38 cellular contexts compared by ENCODE assay signal in genomic region chr15:27627623-27628022, GRCh38.
"Had no signal": no experiment of that assay in that cellular context is flagged by ENCODE, and none has a peak within 500 bp of the region (broad histone marks: within the 10 kb centered on the region; RNA-seq: fewer than 3 reads in every experiment).

No MANE protein-coding gene starts in this region.

- H3K27me3 Mint-ChIP-seq: activated CD4-positive, alpha-beta memory T cell treated with anti-CD3 and anti-CD28 coated beads, Interleukin-2, amount 10 ng/mL, durations not matched to agents 7 days and 5 days; activated CD4-positive, alpha-beta T cell treated with anti-CD3 and anti-CD28 coated beads for 36 hours; activated CD4-positive, alpha-beta T cell treated with anti-CD3 and anti-CD28 coated beads, Interleukin-2, amount 10 ng/mL, durations not matched to agents 7 days and 5 days; activated CD8-positive, alpha-beta memory T cell treated with anti-CD3 and anti-CD28 coated beads, Interleukin-2, amount 10 ng/mL, durations not matched to agents 7 days and 5 days; activated naive CD4-positive, alpha-beta T cell treated with anti-CD3 and anti-CD28 coated beads, Interleukin-2, amount 10 ng/mL, durations not matched to agents 7 days and 5 days; activated naive CD4-positive, alpha-beta T cell treated with anti-CD3 and anti-CD28 coated beads, Interleukin-2, amount 50 U/mL, for 24 hours; activated naive CD8-positive, alpha-beta T cell; activated naive CD8-positive, alpha-beta T cell treated with anti-CD3 and anti-CD28 coated beads, Interleukin-2, amount 10 ng/mL, durations not matched to agents 7 days and 5 days; activated naive CD8-positive, alpha-beta T cell treated with anti-CD3 and anti-CD28 coated beads, Interleukin-2, amount 50 U/mL, for 24 hours; activated T-cell treated with anti-CD3 and anti-CD28 coated beads, Interleukin-2, amount 50 U/mL, for 24 hours; brain; central memory CD8-positive, alpha-beta T cell had no signal

- H3K27ac ChIP-seq: ascending aorta, cardiac muscle cell, colonic mucosa, VCaP had no signal

- H3K36me3 ChIP-seq: ascending aorta, cardiac muscle cell, colonic mucosa had no signal

- ATAC-seq: activated CD4-positive, alpha-beta T cell treated with anti-CD3 and anti-CD28 coated beads for 36 hours; activated CD4-positive, CD25-positive, alpha-beta regulatory T cell treated with anti-CD3 and anti-CD28 coated beads, Interleukin-2, amount 50 U/mL, for 24 hours; activated CD8-positive, alpha-beta memory T cell treated with anti-CD3 and anti-CD28 coated beads, Interleukin-2, amount 10 ng/mL, durations not matched to agents 7 days and 5 days; activated CD8-positive, alpha-beta T cell treated with anti-CD3 and anti-CD28 coated beads, Interleukin-2, amount 10 ng/mL, durations not matched to agents 7 days and 5 days; activated naive CD8-positive, alpha-beta T cell treated with anti-CD3 and anti-CD28 coated beads, Interleukin-2, amount 50 U/mL, for 24 hours had no signal

- H3K4me3 Mint-ChIP-seq: activated CD4-positive, alpha-beta memory T cell treated with anti-CD3 and anti-CD28 coated beads, Interleukin-2, amount 10 ng/mL, durations not matched to agents 7 days and 5 days; activated CD4-positive, alpha-beta T cell treated with anti-CD3 and anti-CD28 coated beads for 36 hours; activated CD4-positive, alpha-beta T cell treated with anti-CD3 and anti-CD28 coated beads, Interleukin-2, amount 10 ng/mL, durations not matched to agents 7 days and 5 days; activated CD8-positive, alpha-beta memory T cell treated with anti-CD3 and anti-CD28 coated beads, Interleukin-2, amount 10 ng/mL, durations not matched to agents 7 days and 5 days; activated CD8-positive, alpha-beta T cell treated with anti-CD3 and anti-CD28 coated beads, Interleukin-2, amount 10 ng/mL, durations not matched to agents 7 days and 5 days; activated naive CD4-positive, alpha-beta T cell treated with anti-CD3 and anti-CD28 coated beads, Interleukin-2, amount 10 ng/mL, durations not matched to agents 7 days and 5 days; activated naive CD4-positive, alpha-beta T cell treated with anti-CD3 and anti-CD28 coated beads, Interleukin-2, amount 50 U/mL, for 24 hours; activated naive CD8-positive, alpha-beta T cell; activated naive CD8-positive, alpha-beta T cell treated with anti-CD3 and anti-CD28 coated beads, Interleukin-2, amount 10 ng/mL, durations not matched to agents 7 days and 5 days; activated naive CD8-positive, alpha-beta T cell treated with anti-CD3 and anti-CD28 coated beads, Interleukin-2, amount 50 U/mL, for 24 hours; activated T-cell treated with anti-CD3 and anti-CD28 coated beads, Interleukin-2, amount 50 U/mL, for 24 hours; brain; central memory CD8-positive, alpha-beta T cell; T-helper 2 cell treated with Interferon-gamma antibody and Interleukin-4, amounts not matched to agents 5 μg/mL and 100 μg/mL, for 36 hours had no signal

- H3K4me3 ChIP-seq: ascending aorta, cardiac muscle cell, colonic mucosa had no signal

- H3K4me1 Mint-ChIP-seq: activated CD4-positive, alpha-beta memory T cell treated with anti-CD3 and anti-CD28 coated beads, Interleukin-2, amount 10 ng/mL, durations not matched to agents 7 days and 5 days; activated CD4-positive, alpha-beta T cell treated with anti-CD3 and anti-CD28 coated beads for 36 hours; activated CD4-positive, alpha-beta T cell treated with anti-CD3 and anti-CD28 coated beads, Interleukin-2, amount 10 ng/mL, durations not matched to agents 7 days and 5 days; activated CD8-positive, alpha-beta memory T cell treated with anti-CD3 and anti-CD28 coated beads, Interleukin-2, amount 10 ng/mL, durations not matched to agents 7 days and 5 days; activated naive CD4-positive, alpha-beta T cell treated with anti-CD3 and anti-CD28 coated beads, Interleukin-2, amount 10 ng/mL, durations not matched to agents 7 days and 5 days; activated naive CD4-positive, alpha-beta T cell treated with anti-CD3 and anti-CD28 coated beads, Interleukin-2, amount 50 U/mL, for 24 hours; activated naive CD8-positive, alpha-beta T cell treated with anti-CD3 and anti-CD28 coated beads, Interleukin-2, amount 10 ng/mL, durations not matched to agents 7 days and 5 days; activated naive CD8-positive, alpha-beta T cell treated with anti-CD3 and anti-CD28 coated beads, Interleukin-2, amount 50 U/mL, for 24 hours; central memory CD8-positive, alpha-beta T cell had no signal

- H3K36me3 Mint-ChIP-seq: activated CD8-positive, alpha-beta memory T cell treated with anti-CD3 and anti-CD28 coated beads, Interleukin-2, amount 10 ng/mL, durations not matched to agents 7 days and 5 days; activated naive CD4-positive, alpha-beta T cell treated with anti-CD3 and anti-CD28 coated beads, Interleukin-2, amount 10 ng/mL, durations not matched to agents 7 days and 5 days; activated naive CD4-positive, alpha-beta T cell treated with anti-CD3 and anti-CD28 coated beads, Interleukin-2, amount 50 U/mL, for 24 hours; activated naive CD8-positive, alpha-beta T cell; activated naive CD8-positive, alpha-beta T cell treated with anti-CD3 and anti-CD28 coated beads, Interleukin-2, amount 10 ng/mL, durations not matched to agents 7 days and 5 days had no signal

- FAIRE-seq: bronchial epithelial cell, TTC549 had no signal

- DNase-seq: activated CD4-positive, alpha-beta memory T cell treated with anti-CD3 and anti-CD28 coated beads, Interleukin-2, amount 10 ng/mL, durations not matched to agents 7 days and 5 days; activated CD4-positive, alpha-beta T cell treated with anti-CD3 and anti-CD28 coated beads for 1 hour; activated CD4-positive, alpha-beta T cell treated with anti-CD3 and anti-CD28 coated beads for 36 hours; activated CD4-positive, alpha-beta T cell treated with anti-CD3 and anti-CD28 coated beads for 48 hours; activated CD4-positive, alpha-beta T cell treated with anti-CD3 and anti-CD28 coated beads, Interleukin-2, amount 10 ng/mL, durations not matched to agents 7 days and 5 days; activated CD4-positive, alpha-beta T cell treated with anti-CD3 and anti-CD28 coated beads, Interleukin-2, amount 50 U/mL, for 48 hours; activated CD4-positive, CD25-positive, alpha-beta regulatory T cell; activated CD8-positive, alpha-beta memory T cell treated with anti-CD3 and anti-CD28 coated beads for 24 hours; activated CD8-positive, alpha-beta memory T cell treated with anti-CD3 and anti-CD28 coated beads, Interleukin-2, amount 10 ng/mL, durations not matched to agents 7 days and 5 days; activated CD8-positive, alpha-beta memory T cell treated with anti-CD3 and anti-CD28 coated beads, Interleukin-2, amount 50 U/mL, for 48 hours; activated CD8-positive, alpha-beta T cell treated with anti-CD3 and anti-CD28 coated beads, Interleukin-2, amount 10 ng/mL, durations not matched to agents 7 days and 5 days; activated effector memory CD4-positive, alpha-beta T cell treated with Interleukin-2 at 50 U/mL for 16 hours; activated gamma-delta T cell; activated naive CD4-positive, alpha-beta T cell treated with anti-CD3 and anti-CD28 coated beads, Interleukin-2, amount 10 ng/mL, durations not matched to agents 7 days and 5 days; activated naive CD4-positive, alpha-beta T cell treated with Interleukin-2 at 50 U/mL for 16 hours; activated naive CD8-positive, alpha-beta T cell treated with anti-CD3 and anti-CD28 coated beads, Interleukin-2, amount 10 ng/mL, durations not matched to agents 7 days and 5 days; activated naive CD8-positive, alpha-beta T cell treated with anti-CD3 and anti-CD28 coated beads, Interleukin-2, amount 50 U/mL, for 24 hours; activated T-cell treated with anti-CD3 and anti-CD28 coated beads, Interleukin-2, amount 50 U/mL, for 24 hours; activated T-cell treated with anti-CD3 and anti-CD28 coated beads, Interleukin-2, amount 50 U/mL, for 48 hours; amygdala; anterior cingulate cortex; caudate nucleus; cerebellar nuclear complex; colonic mucosa; T-helper 2 cell; T-helper 9 cell had no signal

- H3K27ac Mint-ChIP-seq: activated CD4-positive, alpha-beta memory T cell treated with anti-CD3 and anti-CD28 coated beads, Interleukin-2, amount 10 ng/mL, durations not matched to agents 7 days and 5 days; activated CD4-positive, alpha-beta T cell treated with anti-CD3 and anti-CD28 coated beads for 36 hours; activated CD4-positive, alpha-beta T cell treated with anti-CD3 and anti-CD28 coated beads, Interleukin-2, amount 10 ng/mL, durations not matched to agents 7 days and 5 days; activated CD8-positive, alpha-beta memory T cell treated with anti-CD3 and anti-CD28 coated beads, Interleukin-2, amount 10 ng/mL, durations not matched to agents 7 days and 5 days; activated CD8-positive, alpha-beta T cell treated with anti-CD3 and anti-CD28 coated beads, Interleukin-2, amount 10 ng/mL, durations not matched to agents 7 days and 5 days; activated naive CD4-positive, alpha-beta T cell treated with anti-CD3 and anti-CD28 coated beads, Interleukin-2, amount 10 ng/mL, durations not matched to agents 7 days and 5 days; activated naive CD4-positive, alpha-beta T cell treated with anti-CD3 and anti-CD28 coated beads, Interleukin-2, amount 50 U/mL, for 24 hours; activated naive CD8-positive, alpha-beta T cell; activated naive CD8-positive, alpha-beta T cell treated with anti-CD3 and anti-CD28 coated beads, Interleukin-2, amount 10 ng/mL, durations not matched to agents 7 days and 5 days; activated naive CD8-positive, alpha-beta T cell treated with anti-CD3 and anti-CD28 coated beads, Interleukin-2, amount 50 U/mL, for 24 hours; activated T-cell treated with anti-CD3 and anti-CD28 coated beads, Interleukin-2, amount 50 U/mL, for 24 hours; activated T-helper 2 cell treated with anti-CD3 and anti-CD28 coated beads, Interferon-gamma antibody, Interleukin-2, Interleukin-4, amounts not matched to agents 10 μg/mL and 5 μg/mL and 100 μg/mL, durations not matched to agents 14 hours and 24 hours and 36 hours; brain; T-helper 2 cell treated with Interferon-gamma antibody and Interleukin-4, amounts not matched to agents 5 μg/mL and 100 μg/mL, for 36 hours had no signal

- H3K27me3 ChIP-seq: ascending aorta, cardiac muscle cell, colonic mucosa had no signal

- H3K4me1 ChIP-seq: ascending aorta, colonic mucosa had no signal

- H3K9me3 ChIP-seq: colonic mucosa had no signal
